Comparison of ENCODE assay signal across 2 cellular contexts in the genomic region with DNA sequence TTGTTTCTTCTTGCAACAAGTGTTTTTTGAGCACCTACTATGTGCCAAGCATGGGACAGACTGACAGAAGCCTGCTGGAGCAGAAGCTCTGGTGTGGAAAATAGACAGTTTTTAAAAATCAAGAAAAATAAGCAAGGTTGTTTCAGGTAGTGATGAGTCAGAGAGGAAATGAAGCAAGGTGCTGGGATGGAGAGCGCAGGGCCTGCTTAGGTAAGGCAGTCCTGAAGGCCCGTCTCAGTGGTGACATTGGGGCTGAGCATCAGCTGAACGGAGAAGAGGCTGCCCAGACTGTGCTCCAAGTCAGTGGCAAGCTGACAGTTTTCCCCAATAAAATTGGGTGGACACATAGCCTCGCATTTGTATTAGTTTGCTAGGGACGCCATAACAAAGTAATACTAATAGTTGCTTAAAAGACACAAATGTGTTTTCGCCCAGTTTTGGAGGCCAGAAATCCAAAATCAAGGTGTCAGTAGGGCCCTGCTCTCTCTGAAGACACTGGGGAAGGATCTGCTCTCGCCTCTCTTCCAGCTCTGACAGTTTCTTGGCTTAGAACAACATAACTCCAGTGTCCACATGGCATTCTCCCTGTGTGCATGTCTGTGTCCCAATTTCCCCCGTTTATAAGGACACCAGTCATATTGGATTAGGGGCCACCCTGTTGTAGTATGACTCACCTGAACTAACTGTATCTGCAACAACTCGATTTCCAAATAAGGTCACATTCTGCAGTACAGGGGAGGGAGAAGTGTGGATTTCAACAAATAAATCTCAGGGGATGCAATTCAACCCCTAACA.
TF ChIP-seq lines count a peak whose summit lies in the region.

No MANE protein-coding gene starts in this region.

TF ChIP-seq in GM23338, 12 proteins besides CTCF, POLR2A, EP300 and RAD21:
- TF ChIP-seq NANOG (IDR thresholded peaks at IDR 0.05; ENCODE audit: borderline replicate concordance) (no peak), REST (IDR thresholded peaks at IDR 0.05; ENCODE audit: unreplicated experiment) (no peak), EZH2phosphoT487 (IDR thresholded peaks at IDR 0.05; ENCODE audit: unreplicated experiment) (no peak), EZH2 (IDR thresholded peaks at IDR 0.05; ENCODE audit: low read depth, unreplicated experiment) (no peak), POLR2AphosphoS5 (IDR thresholded peaks at IDR 0.05; ENCODE audit: low read depth) (no peak), CREB1 (CRISPR knock-in tag; IDR thresholded peaks at IDR 0.05; ENCODE audit: low read depth) (no peak)

TF ChIP-seq in H1, 55 proteins besides CTCF, POLR2A, EP300 and RAD21:
- TF ChIP-seq RFX5 (IDR thresholded peaks at IDR 0.05; ENCODE audit: borderline replicate concordance, low read depth, low read length) (no peak), SRF (IDR thresholded peaks at IDR 0.05; ENCODE audit: low read depth, low read length) (0 out of 2 replicates have a peak, but pooled peaks have one; percentile 29)
